In the genomic region with DNA sequence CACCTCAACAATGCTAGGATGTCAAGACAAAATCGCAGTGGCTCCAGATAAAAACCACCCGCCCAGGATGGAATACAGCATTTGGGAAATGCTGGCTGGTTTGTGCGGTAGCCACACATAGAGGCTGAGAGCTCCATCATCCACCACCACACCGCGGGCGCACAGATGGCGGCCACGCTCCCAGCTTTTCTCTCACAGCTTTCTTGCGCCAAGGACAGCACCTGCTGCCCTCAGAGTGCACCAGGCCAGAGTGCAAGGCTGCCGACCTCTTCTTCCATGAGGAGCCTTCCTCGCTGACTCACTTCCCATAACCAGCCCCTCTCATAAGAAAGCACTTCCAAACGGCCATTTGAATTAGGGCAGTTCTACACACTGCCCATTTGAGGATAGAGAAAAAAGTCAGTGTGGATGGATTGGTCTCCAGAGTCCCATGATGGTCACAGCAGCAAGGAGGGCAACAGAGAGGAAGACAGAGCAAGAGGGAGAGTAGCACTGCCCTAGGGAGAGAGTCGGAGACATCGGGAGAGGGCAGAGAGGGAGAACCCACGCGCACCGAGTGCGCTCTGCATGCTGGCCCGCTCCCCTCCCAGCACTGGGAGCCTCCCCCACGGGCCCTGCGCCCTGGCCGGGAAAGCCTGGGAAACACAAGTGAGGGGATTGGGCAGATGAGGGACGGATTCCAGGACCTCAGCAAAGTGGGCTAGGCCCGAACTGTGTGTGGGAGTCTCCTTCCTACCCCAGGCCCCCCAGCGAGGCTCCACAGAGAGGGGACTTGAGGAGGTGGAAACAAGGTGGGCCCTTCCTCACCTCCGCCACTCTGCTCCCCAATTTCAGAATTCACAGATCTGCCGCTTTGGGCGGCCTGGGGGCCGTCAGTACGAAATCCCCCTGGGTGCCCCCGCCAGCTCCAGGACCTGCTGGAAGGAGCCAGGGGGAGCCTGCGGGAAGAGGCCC, we compare ENCODE assay signal across 14 cellular contexts.
"Had no signal": no experiment of that assay in that cellular context is flagged by ENCODE, and none has a peak within 500 bp of the region (broad histone marks: within the 10 kb centered on the region; RNA-seq: fewer than 3 reads in every experiment).

No MANE protein-coding gene starts in this region.

- H3K36me3 ChIP-seq: pancreas, stomach, thoracic aorta, uterus had no signal

- H3K4me1 ChIP-seq: pancreas, uterus had no signal

- ATAC-seq: activated T-helper 17 cell treated with anti-CD3 and anti-CD28 coated beads, Interleukin-2, amount 50 U/mL, for 72 hours; left colon; pancreas had no signal

- H3K27ac ChIP-seq: epithelial cell of prostate, pancreas, skin epidermis, stomach, thoracic aorta, uterus had no signal

- H3K27me3 ChIP-seq: pancreas, stomach, uterus had no signal

- DNase-seq: activated CD4-positive, alpha-beta T cell treated with anti-CD3 and anti-CD28 coated beads, Interleukin-2, amount 50 U/mL, for 48 hours; activated CD4-positive, CD25-positive, alpha-beta regulatory T cell treated with anti-CD3 and anti-CD28 coated beads, Interleukin-2, amount 50 U/mL, for 72 hours; activated naive CD4-positive, alpha-beta T cell treated with anti-CD3 and anti-CD28 coated beads, Interleukin-2, amount 10 ng/mL, durations not matched to agents 7 days and 5 days; cortex of kidney; effector CD8-positive, alpha-beta T cell; left colon; stimulated activated CD4-positive, alpha-beta T cell treated with anti-CD3 and anti-CD28 coated beads, Interleukin-4, amount 100 ng/mL, for 4 hours; stomach; uterus had no signal

- H3K9me3 ChIP-seq: pancreas, stomach, thoracic aorta, uterus had no signal

- H3K4me3 ChIP-seq: pancreas, skin epidermis, stomach, thoracic aorta, uterus had no signal
